ENCODE assay signal across 8 cellular contexts in the genomic region with DNA sequence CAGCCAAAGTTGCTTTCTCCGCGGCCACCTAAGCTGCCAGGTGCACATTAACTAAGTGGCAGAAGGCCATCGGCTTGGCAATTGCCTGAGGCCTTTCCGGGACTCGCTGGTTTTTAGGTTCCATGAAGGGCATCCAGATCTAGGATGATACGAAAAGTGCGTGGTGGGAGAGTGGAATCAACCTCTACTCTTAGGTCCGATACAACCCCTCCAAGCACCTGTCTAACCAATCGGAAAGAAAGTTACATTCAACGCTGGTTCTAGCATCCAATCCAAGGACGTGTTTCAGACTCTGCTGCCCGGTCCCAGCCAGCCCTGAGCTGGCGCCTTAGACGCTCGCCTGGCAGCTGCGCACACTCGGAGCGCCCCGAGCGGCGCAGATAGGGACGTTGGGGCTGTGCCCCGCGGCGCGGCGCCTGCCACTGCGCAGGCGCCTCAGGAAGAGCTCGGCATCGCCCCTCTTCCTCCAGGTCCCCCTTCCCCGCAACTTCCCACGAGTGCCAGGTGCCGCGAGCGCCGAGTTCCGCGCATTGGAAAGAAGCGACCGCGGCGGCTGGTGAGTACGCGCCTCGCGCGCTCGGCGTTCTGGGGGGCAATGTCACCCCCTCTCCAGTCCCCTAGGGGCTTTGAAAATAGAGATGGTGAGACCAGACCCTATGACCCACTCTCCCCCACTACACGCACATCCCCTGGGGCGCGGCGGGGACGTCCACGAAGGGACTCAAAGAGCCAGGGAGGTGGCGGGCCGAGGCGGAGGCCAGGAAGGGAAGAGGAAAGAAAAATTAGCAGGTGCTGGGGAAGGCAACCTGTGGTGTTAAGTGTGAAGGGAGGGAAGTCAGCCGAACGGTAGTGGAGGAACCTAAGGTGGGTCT. TPM values are rescaled to one million over a fixed set of nuclear protein-coding genes. Genes with fewer than 3 reads are reported as not detected.
DNase-seq lines count a peak whose midpoint lies in the region; ATAC-seq, FAIRE-seq and TF ChIP-seq lines count a peak whose summit lies in the region.

A gene with protein sequence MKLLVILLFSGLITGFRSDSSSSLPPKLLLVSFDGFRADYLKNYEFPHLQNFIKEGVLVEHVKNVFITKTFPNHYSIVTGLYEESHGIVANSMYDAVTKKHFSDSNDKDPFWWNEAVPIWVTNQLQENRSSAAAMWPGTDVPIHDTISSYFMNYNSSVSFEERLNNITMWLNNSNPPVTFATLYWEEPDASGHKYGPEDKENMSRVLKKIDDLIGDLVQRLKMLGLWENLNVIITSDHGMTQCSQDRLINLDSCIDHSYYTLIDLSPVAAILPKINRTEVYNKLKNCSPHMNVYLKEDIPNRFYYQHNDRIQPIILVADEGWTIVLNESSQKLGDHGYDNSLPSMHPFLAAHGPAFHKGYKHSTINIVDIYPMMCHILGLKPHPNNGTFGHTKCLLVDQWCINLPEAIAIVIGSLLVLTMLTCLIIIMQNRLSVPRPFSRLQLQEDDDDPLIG (plus strand): TSS at position 356 of the 872 bp plus-strand sequence. CDS start 9,595 bp downstream, outside the sequence.

- peak; percentile 98 for ATAC-seq in GM21619 (IDR thresholded peaks at IDR 0.05; ENCODE audit: unreplicated experiment)

- DNase-seq in DMS53 treated with DMSO at 0.1 percent for 48 hours (lab: John Stamatoyannopoulos, UW; ENCODE audit: unreplicated experiment) (peak; percentile 90), KG1 (lab: John Stamatoyannopoulos, UW) (peak; percentile 97), RWPE1 (ENCODE audit: low spot score) (peak; percentile 100), activated gamma-delta T cell treated with Interleukin-2 at 50 U/mL for 16 hours (peak; percentile 86), frontal cortex (ENCODE audit: low spot score in 2 of 2) (peak; percentile 88), stromal cell of bone marrow (ENCODE audit: low read depth) (peak; percentile 67)

- peak within 1 kb of the TSS; percentile 95 for H2AFZ ChIP-seq in neuron (ENCODE audit: low read depth, low read length)

- peak; percentile 73 for FAIRE-seq in frontal cortex (lab: Jason Lieb, UNC)

- POLR2A ChIA-PET in RWPE1 (lab: Yijun Ruan, JAX; ENCODE audit: low non-redundant PET): interaction anchor here (0.6 kb wide), 3 partner anchors 18 to 181 kb away, joined by 3 to 9 read pairs (median 7); no protein-coding TSS in a partner anchor

- H3K27ac ChIP-seq in RWPE1: no peak within 1 kb of the TSS

- no peak for TF ChIP-seq CTCF in RWPE1 (conservative IDR thresholded peaks at IDR 0.05; ENCODE audit: low read depth)

- peaks cover 3% of the 10 kb centered on the region for H3K27me3 ChIP-seq in neuron (ENCODE audit: insufficient read depth, low read length)

- H3K9me3 ChIP-seq in neuron (ENCODE audit: low read length): no peaks in the 10 kb centered on the region

- H3K36me3 ChIP-seq in neuron (ENCODE audit: insufficient read depth, low read length): no peaks in the 10 kb centered on the region

- peaks cover 4% of the 10 kb centered on the region for H3K4me1 ChIP-seq in neuron (ENCODE audit: insufficient read depth, low read length)

- peak within 1 kb of the TSS; percentile 60 for H3K4me3 ChIP-seq in neuron (ENCODE audit: low read length)

- CTCF ChIA-PET in RWPE1 (lab: Yijun Ruan, JAX): interaction anchor here (0.6 to 0.7 kb wide), 3 partner anchors 15 to 824 kb away, joined by 3 to 4 read pairs (median 3); no protein-coding TSS in a partner anchor

RNA-seq across cellular contexts. Expression of the gene that starts here (rescaled TPM):
- total RNA-seq in frontal cortex: 37.1 TPM
